Comparison of ENCODE assay signal across 9 cellular contexts in genomic region chr6:99458319-99458718, GRCh38. TPM values are rescaled to one million over a fixed set of nuclear protein-coding genes. Genes with fewer than 3 reads are reported as not detected.
DNase-seq lines count a peak whose midpoint lies in the region; FAIRE-seq and TF ChIP-seq lines count a peak whose summit lies in the region.
"Had no signal": no experiment of that assay in that cellular context is flagged by ENCODE, and none has a peak within 500 bp of the region (broad histone marks: within the 10 kb centered on the region; RNA-seq: fewer than 3 reads in every experiment).

No MANE protein-coding gene starts in this region.

- no peak overlapping the region for H2BK120ac ChIP-seq in H1 (replicated peaks; ENCODE audit: low read depth, low read length)

- no peak for TF ChIP-seq EP300 in H1 (IDR thresholded peaks at IDR 0.05; ENCODE audit: borderline replicate concordance in 1 of 2, low read depth in 2 of 2, low read length in 2 of 2)

- no peak overlapping the region for H4K8ac ChIP-seq in H1 (ENCODE audit: extremely low read depth, insufficient read depth, low read length)

- H3K27me3 ChIP-seq in H1 (replicated peaks in 1 of 4; ENCODE audit: control insufficient read depth in 3 of 4, extremely low read depth in 1 of 4, insufficient read depth in 3 of 4, low read length in 3 of 4) (no peaks in the 10 kb centered on the region), small intestine (ENCODE audit: control insufficient read depth in 2 of 2, insufficient read depth in 2 of 2, low read length in 2 of 2) (no peaks in the 10 kb centered on the region)

- H2AFZ ChIP-seq in H1 (ENCODE audit: low read length) = no peak overlapping the region

- no peaks in the 10 kb centered on the region for H3K79me2 ChIP-seq in H1 (ENCODE audit: control insufficient read depth in 1 of 2, insufficient read depth in 2 of 2, low read length in 2 of 2)

- H3K79me1 ChIP-seq in H1 (ENCODE audit: low read depth, low read length) = no peaks in the 10 kb centered on the region

- H3K36me3 Mint-ChIP-seq in activated CD4-positive, alpha-beta T cell treated with anti-CD3 and anti-CD28 coated beads, Interleukin-2, amount 10 ng/mL, durations not matched to agents 7 days and 5 days (ENCODE audit: low read depth) = peaks cover 15% of the 10 kb centered on the region
- peaks cover 21% of the 10 kb centered on the region for H3K36me3 Mint-ChIP-seq in activated CD4-positive, alpha-beta T cell treated with anti-CD3 and anti-CD28 coated beads, Interleukin-2, amount 10 ng/mL, durations not matched to agents 24 days and 14 days (ENCODE audit: low read depth)

- no peaks in the 10 kb centered on the region for H3K27me3 Mint-ChIP-seq in activated CD4-positive, alpha-beta T cell treated with anti-CD3 and anti-CD28 coated beads, Interleukin-2, amount 10 ng/mL, durations not matched to agents 7 days and 5 days
- H3K27me3 Mint-ChIP-seq in activated CD4-positive, alpha-beta T cell treated with anti-CD3 and anti-CD28 coated beads, Interleukin-2, amount 10 ng/mL, durations not matched to agents 24 days and 14 days = no peaks in the 10 kb centered on the region
- H3K27me3 Mint-ChIP-seq: stimulated activated naive CD8-positive, alpha-beta T cell treated with anti-CD3 and anti-CD28 coated beads, Interleukin-15, Interleukin-2, amounts not matched to agents 100 ng/mL and 50 ng/mL, for 24 hours had no signal

- no peak overlapping the region for H3K56ac ChIP-seq in H1 (replicated peaks; ENCODE audit: insufficient read length, low read depth, low read length)

- no peak for TF ChIP-seq RAD21 in H1 (IDR thresholded peaks at IDR 0.05 in 1 of 2, conservative IDR thresholded peaks at IDR 0.05 in 1 of 2; ENCODE audit: low read depth in 2 of 2, low read length in 2 of 2)

- H3K4ac ChIP-seq in H1 (replicated peaks; ENCODE audit: insufficient read length, low read depth, low read length) = no peak overlapping the region

- no peak overlapping the region for H3K4me3 Mint-ChIP-seq in activated CD4-positive, alpha-beta T cell treated with anti-CD3 and anti-CD28 coated beads, Interleukin-2, amount 10 ng/mL, durations not matched to agents 7 days and 5 days
- no peak overlapping the region for H3K4me3 Mint-ChIP-seq in activated CD4-positive, alpha-beta T cell treated with anti-CD3 and anti-CD28 coated beads, Interleukin-2, amount 10 ng/mL, durations not matched to agents 24 days and 14 days
- H3K4me3 Mint-ChIP-seq: stimulated activated naive CD8-positive, alpha-beta T cell treated with anti-CD3 and anti-CD28 coated beads, Interleukin-15, Interleukin-2, amounts not matched to agents 100 ng/mL and 50 ng/mL, for 24 hours had no signal

- TF ChIP-seq CTCF in NB4 (IDR thresholded peaks at IDR 0.05; ENCODE audit: low read depth, low read length) = peak; percentile 46
- TF ChIP-seq CTCF in H1 (IDR thresholded peaks at IDR 0.05; ENCODE audit: control extremely low read depth in 1 of 3, insufficient read depth in 1 of 3, low read depth in 1 of 3, low read length in 3 of 3) = peak in 1 of 3 experiments; percentile 55; a peak in 1 of 4 replicates

- H3K27ac ChIP-seq in H1 (ENCODE audit: low read depth, low read length) = no peak overlapping the region
- no peak overlapping the region for H3K27ac ChIP-seq in small intestine (ENCODE audit: low read depth in 1 of 2, low read length in 1 of 2)

- intact Hi-C loops in activated CD4-positive, alpha-beta T cell treated with anti-CD3 and anti-CD28 coated beads, Interleukin-2, amount 10 ng/mL, durations not matched to agents 24 days and 14 days (cut with micrococcal nuclease) = loop anchor here (2.0 kb wide), 1 partner anchor 288 kb away; no protein-coding TSS in a partner anchor

- no peak overlapping the region for H3K14ac ChIP-seq in H1 (ENCODE audit: insufficient read length)

- H3K4me1 Mint-ChIP-seq in activated CD4-positive, alpha-beta T cell treated with anti-CD3 and anti-CD28 coated beads, Interleukin-2, amount 10 ng/mL, durations not matched to agents 7 days and 5 days = no peaks in the 10 kb centered on the region
- H3K4me1 Mint-ChIP-seq in activated CD4-positive, alpha-beta T cell treated with anti-CD3 and anti-CD28 coated beads, Interleukin-2, amount 10 ng/mL, durations not matched to agents 24 days and 14 days = no peaks in the 10 kb centered on the region

- H3K9me3 ChIP-seq in H1 (ENCODE audit: insufficient read depth in 2 of 2, low read depth in 1 of 2, low read length in 1 of 2) (peaks cover 0 to 2% of the 10 kb centered on the region in 2 experiments; a peak in 1 of 4 replicates), small intestine (ENCODE audit: control insufficient read depth, low read depth) (no peaks in the 10 kb centered on the region)

- no peaks in the 10 kb centered on the region for H3K23me2 ChIP-seq in H1 (ENCODE audit: low read depth, low read length)

- H2BK15ac ChIP-seq in H1 (ENCODE audit: low read length) = no peak overlapping the region

- H4K20me1 ChIP-seq in H1 (replicated peaks in 1 of 2; ENCODE audit: control insufficient read depth in 1 of 2, insufficient read depth in 2 of 2, low read length in 2 of 2) = no peaks in the 10 kb centered on the region

- 75% methylated on average over 2 of the region's 2 CpGs; no CpG with 5 or more reads in 1 of the 2 experiments for WGBS in H1 (ENCODE audit: extremely low coverage in 1 of 2, insufficient coverage in 1 of 2, insufficient read length in 1 of 2, insufficient replicate concordance in 2 of 2, low coverage in 1 of 2, low lambda C conversion rate in 2 of 2, missing lambda C conversion rate in 1 of 2), 2 experiments
- 86 to 95% (median 91%) methylated on average over 2 of the region's 2 CpGs for WGBS in small intestine, 3 donors

- FAIRE-seq in H1 (lab: Jason Lieb, UNC) = peak; percentile 50
- no peak for FAIRE-seq in small intestine (lab: Jason Lieb, UNC)
- FAIRE-seq in frontal cortex (lab: Jason Lieb, UNC) = no peak

- H4K5ac ChIP-seq in H1 (ENCODE audit: insufficient read length, low read depth, low read length) = no peak overlapping the region

- H3K36me3 ChIP-seq in H1 (ENCODE audit: control insufficient read depth in 2 of 4, insufficient read depth in 4 of 4, low read length in 3 of 4) (peaks cover 0 to 19% (median 5%) of the 10 kb centered on the region in 4 experiments; a peak in 5 of 8 replicates), small intestine (ENCODE audit: control insufficient read depth in 2 of 2, insufficient read depth in 2 of 2, low read length in 2 of 2) (peaks cover 0 to 2% of the 10 kb centered on the region in 2 donors)

- CTCF ChIA-PET in activated CD4-positive, alpha-beta T cell treated with anti-CD3 and anti-CD28 coated beads, Interleukin-2, amount 10 ng/mL, durations not matched to agents 7 days and 5 days (lab: Charles Lee) = no interaction called here
- CTCF ChIA-PET in H1 (lab: Charles Lee; ENCODE audit: partially characterized antibody) = interaction anchor here (0.6 to 2.0 kb wide), 11 partner anchors 11 to 287 kb away, joined by 3 to 6 read pairs (median 3); no protein-coding TSS in a partner anchor

- peaks cover 8% of the 10 kb centered on the region for H3K9me3 Mint-ChIP-seq in activated CD4-positive, alpha-beta T cell treated with anti-CD3 and anti-CD28 coated beads, Interleukin-2, amount 10 ng/mL, durations not matched to agents 7 days and 5 days
- H3K9me3 Mint-ChIP-seq in activated CD4-positive, alpha-beta T cell treated with anti-CD3 and anti-CD28 coated beads, Interleukin-2, amount 10 ng/mL, durations not matched to agents 24 days and 14 days = peaks cover 5% of the 10 kb centered on the region

- POLR2A ChIA-PET in activated CD4-positive, alpha-beta T cell treated with anti-CD3 and anti-CD28 coated beads, Interleukin-2, amount 10 ng/mL, durations not matched to agents 7 days and 5 days (lab: Charles Lee) = no interaction called here
- POLR2A ChIA-PET in H1 (lab: Charles Lee; ENCODE audit: partially characterized antibody) = no interaction called here

- no peak overlapping the region for H2BK12ac ChIP-seq in H1 (ENCODE audit: low read depth, low read length)

- no peak overlapping the region for H2BK20ac ChIP-seq in H1 (ENCODE audit: low read length)

- no peak overlapping the region for H3K4me2 ChIP-seq in H1 (ENCODE audit: insufficient read depth in 1 of 2, low read depth in 2 of 2, low read length in 2 of 2)

- no peak overlapping the region for H3K27ac Mint-ChIP-seq in activated CD4-positive, alpha-beta T cell treated with anti-CD3 and anti-CD28 coated beads, Interleukin-2, amount 10 ng/mL, durations not matched to agents 7 days and 5 days
- no peak overlapping the region for H3K27ac Mint-ChIP-seq in activated CD4-positive, alpha-beta T cell treated with anti-CD3 and anti-CD28 coated beads, Interleukin-2, amount 10 ng/mL, durations not matched to agents 24 days and 14 days
- H3K27ac Mint-ChIP-seq: stimulated activated naive CD8-positive, alpha-beta T cell treated with anti-CD3 and anti-CD28 coated beads, Interleukin-15, Interleukin-2, amounts not matched to agents 100 ng/mL and 50 ng/mL, for 24 hours had no signal

- H4K91ac ChIP-seq in H1 (replicated peaks; ENCODE audit: insufficient read length, low read length) = no peak overlapping the region

- TF ChIP-seq POLR2A in NB4 (IDR thresholded peaks at IDR 0.05; ENCODE audit: extremely low read depth, insufficient read length) = no peak
- TF ChIP-seq POLR2A in H1 (IDR thresholded peaks at IDR 0.05; ENCODE audit: control extremely low read depth in 1 of 2, low read depth in 2 of 2, low read length in 2 of 2) = no peak

- H3K4me1 ChIP-seq in H1 (replicated peaks in 1 of 4; ENCODE audit: control insufficient read depth in 3 of 4, insufficient read depth in 4 of 4, low read length in 3 of 4) = no peaks in the 10 kb centered on the region; a peak in 2 of 7 replicates
- no peaks in the 10 kb centered on the region for H3K4me1 ChIP-seq in small intestine (ENCODE audit: control insufficient read depth in 2 of 2, insufficient read depth in 1 of 2, low read depth in 1 of 2, low read length in 1 of 2)

- DNase-seq in activated CD4-positive, alpha-beta T cell treated with anti-CD3 and anti-CD28 coated beads, Interleukin-2, amount 10 ng/mL, durations not matched to agents 7 days and 5 days = peak; percentile 8
- no peak for DNase-seq in activated CD4-positive, alpha-beta T cell treated with anti-CD3 and anti-CD28 coated beads, Interleukin-2, amount 10 ng/mL, durations not matched to agents 24 days and 14 days
- DNase-seq in NB4 (ENCODE audit: low read depth) = peak; percentile 70
- DNase-seq in H1 (ENCODE audit: low read depth in 1 of 2, low spot score in 2 of 2) = no peak
- peak; percentile 31 for DNase-seq in small intestine
- DNase-seq in pons (ENCODE audit: low spot score) = no peak
- no peak for DNase-seq in frontal cortex (ENCODE audit: low spot score in 2 of 2)
- no peak for DNase-seq in NCI-H2081 treated with DMSO at 0.1 percent for 48 hours (lab: John Stamatoyannopoulos, UW)

- H2AK5ac ChIP-seq in H1 (ENCODE audit: low read depth, low read length) = no peak overlapping the region

- no peak overlapping the region for H3K9ac ChIP-seq in H1 (replicated peaks in 1 of 4; ENCODE audit: extremely low read depth in 1 of 4, low read depth in 3 of 4, low read length in 3 of 4)

- H2BK5ac ChIP-seq in H1 (ENCODE audit: low read depth, low read length) = no peak overlapping the region

- no peak overlapping the region for H3K23ac ChIP-seq in H1 (ENCODE audit: insufficient read length)

- H3K18ac ChIP-seq in H1 (ENCODE audit: extremely low read depth, low read length) = no peak overlapping the region

- H3K4me3 ChIP-seq in NB4 (ENCODE audit: low read depth, low read length) = no peak overlapping the region
- no peak overlapping the region for H3K4me3 ChIP-seq in H1 (ENCODE audit: extremely low read depth in 1 of 4, insufficient read depth in 2 of 4, low read depth in 3 of 4, low read length in 4 of 4)
- H3K4me3 ChIP-seq in small intestine (ENCODE audit: low read depth in 1 of 2, low read length in 2 of 2) = no peak overlapping the region

RNA-seq across cellular contexts. Expression of gene PNISR, which starts 33.2 kb away (rescaled TPM):
- 100 to 1,000 TPM; 138 to 143 TPM for total RNA-seq in activated CD4-positive, alpha-beta T cell treated with anti-CD3 and anti-CD28 coated beads, Interleukin-2, amount 10 ng/mL, durations not matched to agents 7 days and 5 days
- total RNA-seq in activated CD4-positive, alpha-beta T cell treated with anti-CD3 and anti-CD28 coated beads, Interleukin-2, amount 10 ng/mL, durations not matched to agents 24 days and 14 days = 109 and 117 TPM in 2 replicates
- 122 and 134 TPM in 2 replicates for total RNA-seq in H1 (2021; fragmentation: NEBNext Ultra II Directional; extraction: Animal tissue kit (Norgen Biotek cat#: 25700))
- polyA plus RNA-seq in H1 (2011; rRNA removed) = 40.2 and 41.1 TPM in 2 replicates
- polyA plus RNA-seq in H1 (2011; cell fraction: cytosol; rRNA removed) = 81.7 TPM
- 72.1 TPM for polyA plus RNA-seq in H1 (2011; cell fraction: nucleus; rRNA removed)
- 108 to 177 TPM (median 127 TPM) in 4 replicates for polyA plus RNA-seq in H1 (2012, experiment 1 of 2)
- polyA plus RNA-seq in H1 (2012, experiment 2 of 2) = 7.9 TPM
- 263 TPM for polyA plus RNA-seq in H1 (2013, experiment 1 of 2)
- 219 TPM for polyA plus RNA-seq in H1 (2013, experiment 2 of 2)
- polyA minus RNA-seq in H1 (2011; rRNA and poly(A)+ RNA removed) = 62.1 and 77.1 TPM in 2 replicates
- polyA minus RNA-seq in H1 (2011; cell fraction: cytosol; rRNA and poly(A)+ RNA removed) = 42.3 TPM
- polyA minus RNA-seq in H1 (2011; cell fraction: nucleus; rRNA and poly(A)+ RNA removed) = 143 TPM
- polyA plus RNA-seq in small intestine = 10 to 100 TPM; 22.7 to 26.6 (median 25.3) TPM
- total RNA-seq in frontal cortex = 90.9 TPM

RNA-seq across cellular contexts. Expression of gene USP45, which starts 56.9 kb away (rescaled TPM):
- total RNA-seq in activated CD4-positive, alpha-beta T cell treated with anti-CD3 and anti-CD28 coated beads, Interleukin-2, amount 10 ng/mL, durations not matched to agents 7 days and 5 days = 10 to 100 TPM in 1 of 2 experiments, 1 to 10 TPM in 1; 7.3 to 10.8 TPM
- total RNA-seq in activated CD4-positive, alpha-beta T cell treated with anti-CD3 and anti-CD28 coated beads, Interleukin-2, amount 10 ng/mL, durations not matched to agents 24 days and 14 days = 17.9 and 21.8 TPM in 2 replicates
- 24.3 and 25.5 TPM in 2 replicates for total RNA-seq in H1 (2021; fragmentation: NEBNext Ultra II Directional; extraction: Animal tissue kit (Norgen Biotek cat#: 25700))
- polyA plus RNA-seq in H1 (2011; rRNA removed) (4.2 and 5.8 TPM in 2 replicates), small intestine (1 to 10 TPM; 3.8 to 6.3 (median 5.4) TPM)
- polyA plus RNA-seq in H1 (2011; cell fraction: cytosol; rRNA removed) = 7.6 TPM
- 15.1 TPM for polyA plus RNA-seq in H1 (2011; cell fraction: nucleus; rRNA removed)
- 10.3 to 30.2 TPM (median 11.8 TPM) in 4 replicates for polyA plus RNA-seq in H1 (2012, experiment 1 of 2)
- 0.68 TPM for polyA plus RNA-seq in H1 (2012, experiment 2 of 2)
- polyA plus RNA-seq in H1 (2013, experiment 1 of 2) = 17.9 TPM
- polyA plus RNA-seq in H1 (2013, experiment 2 of 2) = 17.5 TPM
- polyA minus RNA-seq in H1 (2011; rRNA and poly(A)+ RNA removed) = 22.4 and 40.8 TPM in 2 replicates
- polyA minus RNA-seq in H1 (2011; cell fraction: cytosol; rRNA and poly(A)+ RNA removed) = 20.6 TPM
- 58.4 TPM for polyA minus RNA-seq in H1 (2011; cell fraction: nucleus; rRNA and poly(A)+ RNA removed)
- total RNA-seq in frontal cortex = 15.1 TPM

Comparison
In these comparisons a context has a peak if more than half of its experiments do, and no peak if none do; other contexts are left out.
1. DNase-seq: peak in activated CD4-positive, alpha-beta T cell treated with anti-CD3 and anti-CD28 coated beads, Interleukin-2, amount 10 ng/mL, durations not matched to agents 7 days and 5 days (single experiment), NB4 (single experiment) and small intestine (single experiment); none in activated CD4-positive, alpha-beta T cell treated with anti-CD3 and anti-CD28 coated beads, Interleukin-2, amount 10 ng/mL, durations not matched to agents 24 days and 14 days (single experiment), H1 (0 of 2), pons (single experiment), frontal cortex (0 of 2) and NCI-H2081 treated with DMSO at 0.1 percent for 48 hours (single experiment).